In genomic region chr10:118732253-118733194, GRCh38 we compare ENCODE assay signal across 8 cellular contexts. TPM values are rescaled to one million over a fixed set of nuclear protein-coding genes. Genes with fewer than 3 reads are reported as not detected.
A peak's percentile ranks its signal among the peaks of the same experiment; 100 is the strongest.
DNase-seq lines count a peak whose midpoint lies in the region; ATAC-seq and TF ChIP-seq lines count a peak whose summit lies in the region.

No MANE protein-coding gene starts in this region.

- TF ChIP-seq CTCF in activated CD8-positive, alpha-beta T cell treated with anti-CD3 and anti-CD28 coated beads for 36 hours (IDR thresholded peaks at IDR 0.05), result no peak

- DNase-seq in activated CD8-positive, alpha-beta T cell treated with anti-CD3 and anti-CD28 coated beads for 36 hours, result no peak
- DNase-seq in natural killer cell treated with Interleukin-12 subunit alpha and Interleukin-12 subunit beta and Interleukin-15 and Interleukin-18, amount 100 ng/mL, for 72 hours (ENCODE audit: low spot score), result no peak
- DNase-seq in SHP77 (lab: John Stamatoyannopoulos, UW) (no peak), NCI-H524 treated with DMSO at 0.1 percent for 48 hours (lab: John Stamatoyannopoulos, UW) (no peak), dedifferentiated amniotic fluid mesenchymal stem cell (ENCODE audit: extremely low spot score) (no peak)
- DNase-seq in effector CD8-positive, alpha-beta T cell (lab: John Stamatoyannopoulos, UW), result no peak

- H3K27me3 Mint-ChIP-seq in activated CD8-positive, alpha-beta T cell treated with anti-CD3 and anti-CD28 coated beads for 36 hours, result no peaks in the 10 kb centered on the region
- no peaks in the 10 kb centered on the region for H3K27me3 Mint-ChIP-seq in natural killer cell treated with Interleukin-12 subunit alpha and Interleukin-12 subunit beta and Interleukin-15 and Interleukin-18, amount 100 ng/mL, for 72 hours

- H3K27ac Mint-ChIP-seq in activated CD8-positive, alpha-beta T cell treated with anti-CD3 and anti-CD28 coated beads for 36 hours, result peak overlapping the region; percentile 14
- H3K27ac Mint-ChIP-seq in natural killer cell treated with Interleukin-12 subunit alpha and Interleukin-12 subunit beta and Interleukin-15 and Interleukin-18, amount 100 ng/mL, for 72 hours, result peak overlapping the region; percentile 63 to 79

- ATAC-seq in GM18907 (IDR thresholded peaks at IDR 0.05; ENCODE audit: unreplicated experiment), result peak; percentile 74
- ATAC-seq in HG02642 (IDR thresholded peaks at IDR 0.05; ENCODE audit: poor library complexity, unreplicated experiment), result peak; percentile 65
- peak; percentile 74 for ATAC-seq in activated CD8-positive, alpha-beta T cell treated with anti-CD3 and anti-CD28 coated beads for 36 hours
- ATAC-seq in natural killer cell treated with Interleukin-12 subunit alpha and Interleukin-12 subunit beta and Interleukin-15 and Interleukin-18, amount 100 ng/mL, for 72 hours, result peak; percentile 45 to 50

- POLR2A ChIA-PET in activated CD8-positive, alpha-beta T cell treated with anti-CD3 and anti-CD28 coated beads for 36 hours (lab: Charles Lee), result interaction anchor here (0.6 to 2.2 kb wide), 2 partner anchors 22 to 255 kb away, joined by 4 to 10 read pairs; partner anchors contain the start of gene CACUL1

- H3K4me3 Mint-ChIP-seq in activated CD8-positive, alpha-beta T cell treated with anti-CD3 and anti-CD28 coated beads for 36 hours, result peak overlapping the region; percentile 10
- peak overlapping the region; percentile 62 for H3K4me3 Mint-ChIP-seq in natural killer cell treated with Interleukin-12 subunit alpha and Interleukin-12 subunit beta and Interleukin-15 and Interleukin-18, amount 100 ng/mL, for 72 hours

- CTCF ChIA-PET in activated CD8-positive, alpha-beta T cell treated with anti-CD3 and anti-CD28 coated beads for 36 hours (lab: Charles Lee), result interaction anchor here (1.0 to 3.9 kb wide), 5 partner anchors 11 to 164 kb away, joined by 3 to 16 read pairs (median 5); no protein-coding TSS in a partner anchor

- peaks cover 75% of the 10 kb centered on the region for H3K4me1 Mint-ChIP-seq in activated CD8-positive, alpha-beta T cell treated with anti-CD3 and anti-CD28 coated beads for 36 hours (ENCODE audit: low read depth)
- H3K4me1 Mint-ChIP-seq in natural killer cell treated with Interleukin-12 subunit alpha and Interleukin-12 subunit beta and Interleukin-15 and Interleukin-18, amount 100 ng/mL, for 72 hours (ENCODE audit: low read depth in 2 of 2), result peaks cover 44 to 54% of the 10 kb centered on the region in 2 donors

- intact Hi-C loops in activated CD8-positive, alpha-beta T cell treated with anti-CD3 and anti-CD28 coated beads for 36 hours (cut with micrococcal nuclease), result no loop called here

- H3K36me3 Mint-ChIP-seq in activated CD8-positive, alpha-beta T cell treated with anti-CD3 and anti-CD28 coated beads for 36 hours (ENCODE audit: low read depth), result peaks cover 2% of the 10 kb centered on the region
- H3K36me3 Mint-ChIP-seq in natural killer cell treated with Interleukin-12 subunit alpha and Interleukin-12 subunit beta and Interleukin-15 and Interleukin-18, amount 100 ng/mL, for 72 hours, result no peaks in the 10 kb centered on the region

- no peaks in the 10 kb centered on the region for H3K9me3 Mint-ChIP-seq in activated CD8-positive, alpha-beta T cell treated with anti-CD3 and anti-CD28 coated beads for 36 hours
- H3K9me3 Mint-ChIP-seq in natural killer cell treated with Interleukin-12 subunit alpha and Interleukin-12 subunit beta and Interleukin-15 and Interleukin-18, amount 100 ng/mL, for 72 hours, result no peaks in the 10 kb centered on the region

RNA-seq across cellular contexts. Expression of gene CACUL1, which starts 22.2 kb away (rescaled TPM):
- 10 to 100 TPM; 25.6 to 26.1 TPM for total RNA-seq in activated CD8-positive, alpha-beta T cell treated with anti-CD3 and anti-CD28 coated beads for 36 hours
- 10 to 100 TPM; 28.9 to 29.9 TPM for total RNA-seq in natural killer cell treated with Interleukin-12 subunit alpha and Interleukin-12 subunit beta and Interleukin-15 and Interleukin-18, amount 100 ng/mL, for 72 hours
